In genomic region chr14:52730708-52731111, GRCh38 we compare ENCODE assay signal across 8 cellular contexts. TPM values are rescaled to one million over a fixed set of nuclear protein-coding genes. Genes with fewer than 3 reads are reported as not detected.
DNase-seq lines count a peak whose midpoint lies in the region; ATAC-seq and TF ChIP-seq lines count a peak whose summit lies in the region.

No MANE protein-coding gene starts in this region.

- dilution Hi-C loops in IMR-90 (cut with HindIII; ENCODE audit: low sequenced_read_pairs, unreplicated experiment) = no loop called here

- H3K4me3 ChIP-seq in BLaER1 (peak overlapping the region; percentile 80), IMR-90 (ENCODE audit: insufficient read depth, low read depth, low read length) (peak overlapping the region; percentile 84), astrocyte of the spinal cord (ENCODE audit: low read depth, low read length) (peak overlapping the region; percentile 98), lower leg skin (ENCODE audit: low read depth, poor library complexity, severe bottlenecking) (peak overlapping the region; percentile 98), transverse colon (peak overlapping the region; percentile 75 to 99 (median 87))

- H2BK5ac ChIP-seq in IMR-90 (ENCODE audit: low read depth, low read length, poor library complexity, severe bottlenecking) = peak overlapping the region; percentile 49

- peaks cover 12 to 41% of the 10 kb centered on the region in 2 experiments; a peak in 3 of 4 replicates for H3K79me1 ChIP-seq in IMR-90 (ENCODE audit: low read depth in 1 of 2, low read length in 2 of 2)

- no peak overlapping the region for H4K5ac ChIP-seq in IMR-90 (ENCODE audit: low read depth, low read length)

- peak overlapping the region; percentile 64 for H3K14ac ChIP-seq in IMR-90 (replicated peaks; ENCODE audit: low read depth, low read length)

- H3K36me3 ChIP-seq in BLaER1 (peaks cover 63% of the 10 kb centered on the region), IMR-90 (ENCODE audit: control insufficient read depth, insufficient read depth, low read length) (peaks cover 3% of the 10 kb centered on the region; the same call in 1 of the 2 replicates), transverse colon (peaks cover 0 to 15% (median 4%) of the 10 kb centered on the region in 4 donors)

- H3K27me3 ChIP-seq in BLaER1 (no peaks in the 10 kb centered on the region), IMR-90 (ENCODE audit: control insufficient read depth, insufficient read depth, low read length) (no peaks in the 10 kb centered on the region), transverse colon (no peaks in the 10 kb centered on the region)

- TF ChIP-seq POLR2A in IMR-90 (IDR thresholded peaks at IDR 0.05; ENCODE audit: low read depth, low read length) (no peak), lower leg skin (IDR thresholded peaks at IDR 0.05) (no peak), transverse colon (IDR thresholded peaks at IDR 0.05) (no peak)

- H3K4me2 ChIP-seq in BLaER1 (peak overlapping the region; percentile 89), IMR-90 (ENCODE audit: low read depth, low read length) (peak overlapping the region; percentile 92)

- no peaks in the 10 kb centered on the region for H3K9me1 ChIP-seq in IMR-90 (ENCODE audit: insufficient read depth, low read length)

- H4K20me1 ChIP-seq in BLaER1 (peaks cover 17% of the 10 kb centered on the region), IMR-90 (ENCODE audit: insufficient read depth, low read length) (no peaks in the 10 kb centered on the region; the same call in 1 of the 2 replicates)

- H2BK15ac ChIP-seq in IMR-90 (ENCODE audit: low read depth, low read length) = no peak overlapping the region

- peak overlapping the region; percentile 17 for H3K56ac ChIP-seq in IMR-90 (ENCODE audit: extremely low read depth, insufficient read depth, low read length)

- H4K8ac ChIP-seq in IMR-90 (ENCODE audit: low read depth in 2 of 2, low read length in 2 of 2) = peak overlapping the region in 1 of 2 experiments; percentile 57; a peak in 1 of 4 replicates

- peak overlapping the region; percentile 87 for H3K9ac ChIP-seq in BLaER1
- peak overlapping the region; percentile 81 for H3K9ac ChIP-seq in IMR-90 (ENCODE audit: low read depth, low read length)

- no peak overlapping the region for H4K91ac ChIP-seq in IMR-90 (ENCODE audit: insufficient read depth, low read depth, low read length)

- intact Hi-C loops in IMR-90 (cut with micrococcal nuclease) = no loop called here
- intact Hi-C loops in lower leg skin (cut with DNase I; ENCODE audit: low total_unique reads) = no loop called here
- intact Hi-C loops in transverse colon (cut with DNase I; ENCODE audit: low total_unique reads) = no loop called here

- no peak overlapping the region for H2AK5ac ChIP-seq in IMR-90 (ENCODE audit: low read depth, low read length)

- H3K9me3 ChIP-seq in BLaER1 = 0 out of 2 replicates have a peak, but pooled peaks cover 4% of the 10 kb centered on the region
- H3K9me3 ChIP-seq in IMR-90 (ENCODE audit: control insufficient read depth, insufficient read depth, low read length) = no peaks in the 10 kb centered on the region
- no peaks in the 10 kb centered on the region for H3K9me3 ChIP-seq in transverse colon

- H2BK20ac ChIP-seq in IMR-90 (ENCODE audit: low read depth, low read length) = no peak overlapping the region

- in situ Hi-C loops in IMR-90 (cut with MboI; ENCODE audit: low sequenced_read_pairs) (no loop called here), astrocyte of the spinal cord (cut with HindIII; ENCODE audit: low sequenced_read_pairs) (no loop called here), transverse colon (cut with MboI; ENCODE audit: low pct_ligation_motif_present in 1 of 4, low pct_unique_long_range_greater_than_20kb in 1 of 4, low sequenced_read_pairs in 3 of 4) (no loop called here)

- peak overlapping the region; percentile 97 for H2AFZ ChIP-seq in IMR-90 (replicated peaks; ENCODE audit: low read length, poor library complexity)

- POLR2A ChIA-PET in IMR-90 (lab: Charles Lee; ENCODE audit: unreplicated experiment) = no interaction called here

- CTCF ChIA-PET in IMR-90 (lab: Yijun Ruan, JAX) = interaction anchor here (1.5 kb wide), 1 partner anchor 15 kb away, joined by 4 read pairs; no protein-coding TSS in a partner anchor

- H3K23ac ChIP-seq in IMR-90 (ENCODE audit: low read depth, low read length) = peak overlapping the region; percentile 93

- DNase-seq in IMR-90 (no peak), astrocyte of the spinal cord (ENCODE audit: low read depth, low spot score) (peak; percentile 31), lower leg skin (ENCODE audit: low spot score in 2 of 2) (no peak), transverse colon (no peak), NCI-H1105 treated with DMSO at 0.1 percent for 48 hours (lab: John Stamatoyannopoulos, UW) (no peak), NCI-H128 (lab: John Stamatoyannopoulos, UW; ENCODE audit: unreplicated experiment) (no peak), LoVo (ENCODE audit: low spot score) (no peak)

- peak overlapping the region; percentile 36 for H3K18ac ChIP-seq in IMR-90 (ENCODE audit: low read depth, low read length)

- TF ChIP-seq CTCF in IMR-90 (conservative IDR thresholded peaks at IDR 0.05; ENCODE audit: low read depth, low read length) = no peak
- TF ChIP-seq CTCF in astrocyte of the spinal cord (IDR thresholded peaks at IDR 0.05; ENCODE audit: low read depth, low read length) = no peak
- no peak for TF ChIP-seq CTCF in lower leg skin (IDR thresholded peaks at IDR 0.05)
- no peak for TF ChIP-seq CTCF in transverse colon (IDR thresholded peaks at IDR 0.05)

- H2BK120ac ChIP-seq in IMR-90 (ENCODE audit: low read depth, low read length) = no peak overlapping the region

- peak overlapping the region; percentile 29 for H3K4ac ChIP-seq in IMR-90 (ENCODE audit: low read depth, low read length)

- no TSS peak for BruUV-seq in IMR-90 (replicated peaks; lab: Mats Ljungman, UMichigan)

- WGBS in IMR-90 (ENCODE audit: extremely low coverage in 2 of 2, insufficient read length in 1 of 2), 2 experiments = 0% methylated on average over 6 of the region's 11 CpGs; no CpG with 5 or more reads in 1 of the 2 experiments
- WGBS in lower leg skin, 2 donors = 0 to 1% methylated on average over 11 of the region's 11 CpGs
- 4 to 9% methylated on average over 8 to 11 of the region's 11 CpGs for WGBS in transverse colon (ENCODE audit: low coverage in 1 of 2), 2 donors

- H3K4me1 ChIP-seq in BLaER1 = peaks cover 19% of the 10 kb centered on the region
- H3K4me1 ChIP-seq in IMR-90 (ENCODE audit: control insufficient read depth, insufficient read depth, low read length) = no peaks in the 10 kb centered on the region
- peaks cover 0 to 10% (median 4%) of the 10 kb centered on the region in 4 donors for H3K4me1 ChIP-seq in transverse colon

- no peak for TF ChIP-seq EP300 in transverse colon (IDR thresholded peaks at IDR 0.05; ENCODE audit: low read depth)

- H2AK9ac ChIP-seq in IMR-90 (replicated peaks; ENCODE audit: low read depth, low read length, poor library complexity) = peak overlapping the region; percentile 86

- TF ChIP-seq RAD21 in IMR-90 (IDR thresholded peaks at IDR 0.05; ENCODE audit: low read length) = no peak

- H3K27ac ChIP-seq in BLaER1 (peak overlapping the region; percentile 87), IMR-90 (ENCODE audit: insufficient read depth, low read length) (peak overlapping the region; percentile 65), transverse colon (peak overlapping the region; percentile 90 to 95 (median 93))

- no peak for ATAC-seq in IMR-90 (ENCODE audit: low read depth)

TF ChIP-seq in IMR-90, 13 proteins besides CTCF, POLR2A, EP300 and RAD21:
- TF ChIP-seq NFE2L2 (IDR thresholded peaks at IDR 0.05; ENCODE audit: low read depth, low read length) = no peak
- TF ChIP-seq MXI1 (IDR thresholded peaks at IDR 0.05; ENCODE audit: borderline replicate concordance, low read depth, low read length) = peak; percentile 83
- TF ChIP-seq MAZ (IDR thresholded peaks at IDR 0.05; ENCODE audit: borderline replicate concordance, low read depth, low read length) = no peak
- TF ChIP-seq BHLHE40 (IDR thresholded peaks at IDR 0.05; ENCODE audit: low read depth, low read length) = no peak
- TF ChIP-seq USF2 (IDR thresholded peaks at IDR 0.05; ENCODE audit: low read depth, low read length) = no peak
- TF ChIP-seq CEBPB (IDR thresholded peaks at IDR 0.05; ENCODE audit: low read depth, low read length) = no peak
- no peak for TF ChIP-seq SMC3 (IDR thresholded peaks at IDR 0.05; ENCODE audit: low read depth, low read length)

RNA-seq across cellular contexts. Expression of gene STYX, which starts 0.7 kb away (rescaled TPM):
- 7.5 and 20.0 TPM in 2 replicates for total RNA-seq in IMR-90 (2012; rRNA removed)
- polyA plus RNA-seq in IMR-90 (2012; rRNA removed) = 4.7 and 5.8 TPM in 2 replicates
- 2.0 and 2.2 TPM in 2 replicates for polyA plus RNA-seq in IMR-90 (2012; cell fraction: cytosol; rRNA removed)
- polyA plus RNA-seq in IMR-90 (2012; cell fraction: nucleus; rRNA removed; ENCODE audit: low replicate concordance) = 1.2 and 2.8 TPM in 2 replicates
- total RNA-seq in lower leg skin = 10 to 100 TPM; 12.4 to 13.3 (median 13.0) TPM
- 10 to 100 TPM in 2 of 4 donors, 1 to 10 TPM in 2; 6.0 to 14.4 (median 9.1) TPM for total RNA-seq in transverse colon

RNA-seq across cellular contexts. Expression of gene PSMC6, which starts 23.7 kb away (rescaled TPM):
- total RNA-seq in IMR-90 (2012; rRNA removed) (62.9 and 139 TPM in 2 replicates), lower leg skin (10 to 100 TPM; 69.3 to 79.7 (median 75.9) TPM), transverse colon (10 to 100 TPM in 3 of 4 donors, 1 to 10 TPM in 1; 6.8 to 87.8 (median 47.8) TPM)
- polyA plus RNA-seq in IMR-90 (2012; rRNA removed) = 61.3 and 85.4 TPM in 2 replicates
- 4.8 and 9.7 TPM in 2 replicates for polyA plus RNA-seq in IMR-90 (2012; cell fraction: cytosol; rRNA removed)
- polyA plus RNA-seq in IMR-90 (2012; cell fraction: nucleus; rRNA removed; ENCODE audit: low replicate concordance) = 10.1 and 67.5 TPM in 2 replicates

RNA-seq across cellular contexts. Expression of gene ERO1A, which starts 35.4 kb away (rescaled TPM):
- total RNA-seq in IMR-90 (2012; rRNA removed) (38.0 and 44.6 TPM in 2 replicates), lower leg skin (10 to 100 TPM; 35.8 to 54.5 (median 44.0) TPM), transverse colon (10 to 100 TPM; 21.9 to 46.0 (median 35.6) TPM)
- 23.4 and 29.7 TPM in 2 replicates for polyA plus RNA-seq in IMR-90 (2012; rRNA removed)
- polyA plus RNA-seq in IMR-90 (2012; cell fraction: cytosol; rRNA removed) = 24.3 and 49.5 TPM in 2 replicates
- 8.9 and 20.0 TPM in 2 replicates for polyA plus RNA-seq in IMR-90 (2012; cell fraction: nucleus; rRNA removed; ENCODE audit: low replicate concordance)
